ENCODE assay signal across 23 cellular contexts in genomic region chr5:78651468-78651867, GRCh38. TPM values are rescaled to one million over a fixed set of nuclear protein-coding genes. Genes with fewer than 3 reads are reported as not detected.
DNase-seq lines count a peak whose midpoint lies in the region; ATAC-seq, FAIRE-seq and TF ChIP-seq lines count a peak whose summit lies in the region.
"Had no signal": no experiment of that assay in that cellular context is flagged by ENCODE, and none has a peak within 500 bp of the region (broad histone marks: within the 10 kb centered on the region; RNA-seq: fewer than 3 reads in every experiment).

No MANE protein-coding gene starts in this region.

- H3K27ac ChIP-seq in HEK293 (ENCODE audit: extremely low read depth, low read depth, low read length) (no peak overlapping the region), Karpas-422 (ENCODE audit: low read length) (no peak overlapping the region), K562 (ENCODE audit: extremely low read depth, low read depth, low read length) (no peak overlapping the region), kidney (ENCODE audit: low read depth in 2 of 2, low read length in 2 of 2) (no peak overlapping the region)
- H3K27ac ChIP-seq: 22Rv1; BLaER1 treated with 17β-estradiol and CSF1 and Interleukin-3, amounts not matched to agents 10 nM and 100 nM; C4-2B had no signal

- intact Hi-C loops in K562 (cut with micrococcal nuclease) (loop anchor here (10.0 kb wide), 1 partner anchor 233 kb away; no protein-coding TSS in a partner anchor), kidney (cut with DNase I) (no loop called here)

- H3K9me2 ChIP-seq in Karpas-422 (replicated peaks; ENCODE audit: insufficient read depth, low read length) = no peaks in the 10 kb centered on the region

- FAIRE-seq in K562 (lab: Jason Lieb, UNC) (no peak), kidney (lab: Jason Lieb, UNC) (no peak)
- FAIRE-seq: A549, D721Med, G401.6, GM12891, GM19239 had no signal

- H3K9me1 ChIP-seq in K562 (ENCODE audit: control insufficient read depth, insufficient read depth, low read length) = no peaks in the 10 kb centered on the region

- no peaks in the 10 kb centered on the region for H3K9me3 Mint-ChIP-seq in neural crest cell
- H3K9me3 Mint-ChIP-seq: CD4-positive, alpha-beta T cell; CD8-positive, alpha-beta T cell had no signal

- H3K4me3 Mint-ChIP-seq in neural crest cell = peak overlapping the region; percentile 17
- H3K4me3 Mint-ChIP-seq: B cell; CD4-positive, alpha-beta T cell; CD8-positive, alpha-beta T cell had no signal

- H3K36me3 Mint-ChIP-seq in neural crest cell (ENCODE audit: low read depth) = no peaks in the 10 kb centered on the region
- H3K36me3 Mint-ChIP-seq: CD8-positive, alpha-beta T cell had no signal

- 61% methylated on average over 1 of the region's 2 CpGs for WGBS in K562 (ENCODE audit: insufficient coverage, low coverage, missing lambda C conversion rate)

- DNase-seq in Karpas-422 (peak; percentile 35), K562 (ENCODE audit: extremely low read depth in 1 of 4, low spot score in 3 of 4) (no peak), neural crest cell (ENCODE audit: low read depth, low spot score) (no peak), SHP77 (lab: John Stamatoyannopoulos, UW) (no peak), kidney (no peak), OCI-M1 (lab: John Stamatoyannopoulos, UW) (no peak)
- DNase-seq: AML-193; Caco-2; Calu3; CD4-positive, alpha-beta T cell; CD8-positive, alpha-beta T cell; DMS79 treated with DMSO at 0.1 percent for 48 hours; GF-D8 had no signal

- CTCF ChIA-PET in HEK293 (lab: Yijun Ruan, JAX) (interaction anchor here (0.6 to 0.7 kb wide), 2 partner anchors 11 to 102 kb away, joined by 3 to 4 read pairs; no protein-coding TSS in a partner anchor), K562 (lab: Yijun Ruan, JAX; ENCODE audit: low intra/inter-chr PET ratio) (no interaction called here)

- TF ChIP-seq POLR2A in K562 (conservative IDR thresholded peaks at IDR 0.05) = no peak

- POLR2A ChIA-PET in HEK293 (lab: Yijun Ruan, JAX) (interaction anchor here (0.7 kb wide), 1 partner anchor 49 kb away, joined by 3 read pairs; no protein-coding TSS in a partner anchor), K562 (lab: Yijun Ruan, JAX) (interaction anchor here (1.1 kb wide), 1 partner anchor 97 kb away, joined by 3 read pairs; no protein-coding TSS in a partner anchor)

- H3K27me3 ChIP-seq in Karpas-422 (ENCODE audit: low read length) (no peaks in the 10 kb centered on the region), K562 (ENCODE audit: control insufficient read depth in 2 of 2, insufficient read depth in 2 of 2, low read length in 2 of 2) (no peaks in the 10 kb centered on the region; a peak in 1 of 5 replicates)

- H3K9ac ChIP-seq in Karpas-422 (ENCODE audit: low read length) (no peak overlapping the region), K562 (ENCODE audit: insufficient read depth in 1 of 2, low read depth in 2 of 2, low read length in 2 of 2) (no peak overlapping the region), kidney (ENCODE audit: low read length in 2 of 2) (no peak overlapping the region)
- H3K9ac ChIP-seq: BLaER1 treated with 17β-estradiol and CSF1 and Interleukin-3, amounts not matched to agents 10 nM and 100 nM had no signal

- H3K4me1 ChIP-seq in HEK293 (ENCODE audit: control insufficient read depth, insufficient read depth, low read length) (peaks cover 15% of the 10 kb centered on the region), Karpas-422 (ENCODE audit: low read length) (peaks cover 10% of the 10 kb centered on the region), K562 (replicated peaks in 1 of 2; ENCODE audit: control insufficient read depth in 2 of 2, insufficient read depth in 2 of 2, low read length in 2 of 2) (peaks cover 19% of the 10 kb centered on the region in 2 experiments; a peak in 4 of 5 replicates), kidney (ENCODE audit: control insufficient read depth in 1 of 2, insufficient read depth in 1 of 2, low read depth in 1 of 2, low read length in 2 of 2) (peaks cover 0 to 10% of the 10 kb centered on the region in 2 donors)

- no peaks in the 10 kb centered on the region for H3K36me3 ChIP-seq in HEK293 (ENCODE audit: control insufficient read depth in 2 of 2, insufficient read depth in 1 of 2, low read length in 2 of 2)
- H3K36me3 ChIP-seq in Karpas-422 (ENCODE audit: insufficient read depth, low read length) = no peaks in the 10 kb centered on the region
- H3K36me3 ChIP-seq in K562 (ENCODE audit: control insufficient read depth, insufficient read depth, low read length) = no peaks in the 10 kb centered on the region
- no peaks in the 10 kb centered on the region for H3K36me3 ChIP-seq in kidney (ENCODE audit: control insufficient read depth in 1 of 2, insufficient read depth in 2 of 2, low read length in 2 of 2)

- H2AFZ ChIP-seq in Karpas-422 (ENCODE audit: low read length) (no peak overlapping the region), K562 (ENCODE audit: low read depth, low read length) (no peak overlapping the region)

- H4K20me1 ChIP-seq in Karpas-422 (ENCODE audit: insufficient read depth, low read depth, low read length) (no peaks in the 10 kb centered on the region), K562 (replicated peaks; ENCODE audit: control insufficient read depth, insufficient read depth, low read length) (no peaks in the 10 kb centered on the region)

- TF ChIP-seq RAD21 in K562 (CRISPR knock-in tag; conservative IDR thresholded peaks at IDR 0.05 in 1 of 2, IDR thresholded peaks at IDR 0.05 in 1 of 2) = no peak

- H3K27me3 Mint-ChIP-seq in neural crest cell (ENCODE audit: low read depth) = peaks cover 5% of the 10 kb centered on the region
- H3K27me3 Mint-ChIP-seq: B cell had no signal

- H3K79me2 ChIP-seq in Karpas-422 (ENCODE audit: low read length) (no peaks in the 10 kb centered on the region), K562 (ENCODE audit: control insufficient read depth, insufficient read depth, low read length) (no peaks in the 10 kb centered on the region)

- no peak overlapping the region for H3K4me2 ChIP-seq in Karpas-422 (ENCODE audit: low read depth, low read length, poor library complexity, severe bottlenecking)
- H3K4me2 ChIP-seq in K562 (ENCODE audit: insufficient read depth, low read length) = no peak overlapping the region
- H3K4me2 ChIP-seq: A549; BLaER1 treated with 17β-estradiol and CSF1 and Interleukin-3, amounts not matched to agents 10 nM and 100 nM had no signal

- no peak for ATAC-seq in K562
- ATAC-seq: A549; CD8-positive, alpha-beta T cell had no signal

- peaks cover 22% of the 10 kb centered on the region for H3K4me1 Mint-ChIP-seq in neural crest cell

- no peak for TF ChIP-seq CTCF in HEK293 (tag by site-specific recombination; IDR thresholded peaks at IDR 0.05)
- no peak for TF ChIP-seq CTCF in K562 (IDR thresholded peaks at IDR 0.05 in 2 of 3, conservative IDR thresholded peaks at IDR 0.05 in 1 of 3; ENCODE audit: insufficient read depth in 2 of 3, low read depth in 1 of 3, low read length in 3 of 3)
- no peak for TF ChIP-seq CTCF in neural crest cell (conservative IDR thresholded peaks at IDR 0.05)
- TF ChIP-seq CTCF in kidney (IDR thresholded peaks at IDR 0.05; ENCODE audit: borderline replicate concordance, extremely low read depth, insufficient read depth) = no peak

- BruUV-seq in K562 (replicated peaks; lab: Mats Ljungman, UMichigan) = no TSS peak

- H3K4me3 ChIP-seq in HEK293 (ENCODE audit: low read depth, low read length) (no peak overlapping the region), Karpas-422 (ENCODE audit: low read length) (no peak overlapping the region), K562 (no peak overlapping the region), kidney (ENCODE audit: low read length in 2 of 2) (no peak overlapping the region)
- H3K4me3 ChIP-seq: A549; BLaER1 treated with 17β-estradiol and CSF1 and Interleukin-3, amounts not matched to agents 10 nM and 100 nM had no signal

- H3K27ac Mint-ChIP-seq in neural crest cell (ENCODE audit: unreplicated experiment) = no peak overlapping the region
- H3K27ac Mint-ChIP-seq: B cell; CD4-positive, alpha-beta T cell; CD8-positive, alpha-beta T cell had no signal

- in situ Hi-C loops in K562 (cut with MboI) = no loop called here

- H3K9me3 ChIP-seq in HEK293 (ENCODE audit: control insufficient read depth, insufficient read depth, low read depth, low read length) (no peaks in the 10 kb centered on the region), Karpas-422 (ENCODE audit: low read length) (no peaks in the 10 kb centered on the region), K562 (replicated peaks; ENCODE audit: control insufficient read depth, insufficient read depth, low read depth, low read length) (no peaks in the 10 kb centered on the region), kidney (ENCODE audit: control insufficient read depth in 1 of 2, low read length in 2 of 2) (no peaks in the 10 kb centered on the region)
- H3K9me3 ChIP-seq: A549; BLaER1 treated with 17β-estradiol and CSF1 and Interleukin-3, amounts not matched to agents 10 nM and 100 nM; Caco-2 had no signal

- no peak for TF ChIP-seq EP300 in K562 (IDR thresholded peaks at IDR 0.05; ENCODE audit: low read length)

TF ChIP-seq in HEK293, 187 proteins besides CTCF, POLR2A, EP300 and RAD21 (continues in another document):
- peak; percentile 76 for TF ChIP-seq ZNF664 (tag by site-specific recombination; IDR thresholded peaks at IDR 0.05)
- no peak for TF ChIP-seq ZNF211 (tag by site-specific recombination; IDR thresholded peaks at IDR 0.05; ENCODE audit: low read depth)

TF ChIP-seq in K562, 482 proteins besides CTCF, POLR2A, EP300 and RAD21 (continues in another document):
- TF ChIP-seq MEF2D (tag; conservative IDR thresholded peaks at IDR 0.05; ENCODE audit: low read depth) (no peak), BCOR (IDR thresholded peaks at IDR 0.05) (no peak)

RNA-seq across cellular contexts. Expression of gene LHFPL2, which starts 2.9 kb away (rescaled TPM):
- total RNA-seq in Karpas-422 (2014; rRNA removed; shearing (Covaris generic); ENCODE audit: low replicate concordance) = 4.7 and 4.8 TPM in 2 replicates
- total RNA-seq in K562 (2011; cell fraction: chromatin; rRNA removed; ENCODE audit: low replicate concordance) = 9.1 and 15.2 TPM in 2 replicates
- 7.2 and 7.5 TPM in 2 replicates for total RNA-seq in K562 (2011; cell fraction: nucleolus; rRNA removed)
- total RNA-seq in K562 (2011; cell fraction: nucleoplasm; rRNA removed) = 8.7 and 12.7 TPM in 2 replicates
- total RNA-seq in K562 (2014; rRNA removed) (4.1 and 5.2 TPM in 2 replicates), K562 (2014; rRNA removed; fragmentation: Illumina TruSeq; extraction: Trizol) (6.4 and 6.6 TPM in 2 replicates), K562 (2015; rRNA removed; fragmentation: Illumina TruSeq; extraction: Trizol) (5.1 and 5.2 TPM in 2 replicates), K562 (2021) (6.6 TPM in 2 replicates), neural crest cell (14.4 and 15.0 TPM in 2 replicates), kidney (12.6 TPM)
- polyA plus RNA-seq in K562 (2011; rRNA removed) (1.9 and 4.6 TPM in 2 replicates), K562 (2014; fragmentation: Illumina TruSeq; extraction: Trizol) (4.8 and 5.6 TPM in 2 replicates), K562 (2014; fragmentation: Nextera tagmentation; extraction: Ambion mirVana) (1 to 10 TPM; 1.0 to 1.6 TPM), K562 (2014; rRNA removed) (3.7 TPM in 2 replicates), kidney (ENCODE audit: insufficient read depth, low read depth, low replicate concordance) (1.8 TPM)
- polyA plus RNA-seq in K562 (2011; cell fraction: cytosol; rRNA removed) = 1.6 and 3.6 TPM in 2 replicates
- polyA plus RNA-seq in K562 (2011; cell fraction: nucleus; rRNA removed) = 1.8 and 5.6 TPM in 2 replicates
- 3.7 and 6.0 TPM in 2 replicates for polyA plus RNA-seq in K562 (2012)
- 6.7 and 11.2 TPM in 2 replicates for polyA minus RNA-seq in K562 (2011; rRNA and poly(A)+ RNA removed)
- polyA minus RNA-seq in K562 (2011; cell fraction: cytosol; rRNA and poly(A)+ RNA removed) = 5.9 and 9.2 TPM in 2 replicates
- 6.6 and 7.4 TPM in 2 replicates for polyA minus RNA-seq in K562 (2011; cell fraction: nucleus; rRNA and poly(A)+ RNA removed)
